ENCODE assay signal across 8 cellular contexts in genomic region chr6:36678488-36679042, GRCh38. TPM values are rescaled to one million over a fixed set of nuclear protein-coding genes. Genes with fewer than 3 reads are reported as not detected.
DNase-seq lines count a peak whose midpoint lies in the region; ATAC-seq and TF ChIP-seq lines count a peak whose summit lies in the region.

CDKN1A (plus strand) TSS chr6:36678714; CDS start chr6:36684102, 5,388 bp downstream.

- H3K9me3 ChIP-seq in right cardiac atrium (ENCODE audit: control insufficient read depth, low read length) (no peaks in the 10 kb centered on the region), vagina (no peaks in the 10 kb centered on the region)

- H3K4me1 ChIP-seq in right cardiac atrium (ENCODE audit: control insufficient read depth, insufficient read depth, low read length): peaks cover 6% of the 10 kb centered on the region
- peaks cover 58% of the 10 kb centered on the region for H3K4me1 ChIP-seq in vagina

- peak in 1 of 2 donors; percentile 99 for TF ChIP-seq POLR2A in vagina (IDR thresholded peaks at IDR 0.05)

- H3K36me3 ChIP-seq in vagina: peaks cover 0 to 3% of the 10 kb centered on the region in 2 donors

- peak; percentile 73 for DNase-seq in NCI-H146 treated with DMSO at 0.1 percent for 48 hours (lab: John Stamatoyannopoulos, UW; ENCODE audit: unreplicated experiment)
- DNase-seq in T-helper 2 cell: peak; percentile 60 to 81 (median 67)
- peak in 53 of 58 donors; percentile 28 to 91 (median 67) for DNase-seq in anterior cingulate cortex (lab: John Stamatoyannopoulos, UW)
- DNase-seq in right cardiac atrium: peak; percentile 95 to 97 (median 97)
- DNase-seq in putamen (ENCODE audit: low spot score): peak; percentile 68
- no peak for DNase-seq in vagina (ENCODE audit: extremely low spot score in 2 of 2)

- H3K27me3 ChIP-seq in right cardiac atrium (ENCODE audit: control insufficient read depth, insufficient read depth) (no peaks in the 10 kb centered on the region), vagina (no peaks in the 10 kb centered on the region)

- H3K27ac ChIP-seq in right cardiac atrium (ENCODE audit: low read length): peak within 1 kb of the TSS; percentile 100
- H3K27ac ChIP-seq in vagina: peak within 1 kb of the TSS; percentile 99

- under 1% methylated on average over 63 of the region's 63 CpGs for WGBS in right cardiac atrium

- intact Hi-C loops in right cardiac atrium (cut with DNase I) (no loop called here), vagina (cut with DNase I) (loop anchor here (5.0 kb wide), 1 partner anchor 51 kb away; no protein-coding TSS in a partner anchor)

- H3K4me3 ChIP-seq in GM08714 (ENCODE audit: low read length) (peak within 1 kb of the TSS; percentile 99), right cardiac atrium (ENCODE audit: low read length) (peak within 1 kb of the TSS; percentile 85), vagina (peak within 1 kb of the TSS; percentile 78 to 83)

- peak in 1 of 3 experiments; percentile 17 for TF ChIP-seq CTCF in vagina (IDR thresholded peaks at IDR 0.05)

- ATAC-seq in HG02763 (IDR thresholded peaks at IDR 0.05; ENCODE audit: unreplicated experiment): peak; percentile 39
- peak; percentile 88 to 90 for ATAC-seq in right cardiac atrium

RNA-seq across cellular contexts. Expression of gene CDKN1A, which starts in this region (rescaled TPM):
- total RNA-seq in right cardiac atrium: 10 to 100 TPM; 38.5 to 68.6 (median 52.9) TPM
- 59.8 TPM for polyA plus RNA-seq in right cardiac atrium
- total RNA-seq in vagina: 169 TPM

Comparison
In these comparisons a context has a peak if more than half of its experiments do, and no peak if none do; other contexts are left out.
1. DNase-seq: peak in NCI-H146 treated with DMSO at 0.1 percent for 48 hours (single experiment), T-helper 2 cell (5 of 5), anterior cingulate cortex (53 of 58), right cardiac atrium (3 of 3) and putamen (single experiment); none in vagina (0 of 2).
2. Peak in every context shown above with its lines, with median percentiles within 50 percentile points of each other: H3K4me3 ChIP-seq.